15 cellular contexts compared by ENCODE assay signal in genomic region chr5:119363936-119364335, GRCh38. TPM values are rescaled to one million over a fixed set of nuclear protein-coding genes. Genes with fewer than 3 reads are reported as not detected.
DNase-seq lines count a peak whose midpoint lies in the region; ATAC-seq, FAIRE-seq and TF ChIP-seq lines count a peak whose summit lies in the region.
"Had no signal": no experiment of that assay in that cellular context is flagged by ENCODE, and none has a peak within 500 bp of the region (broad histone marks: within the 10 kb centered on the region; RNA-seq: fewer than 3 reads in every experiment).

No MANE protein-coding gene starts in this region.

- no peak for ATAC-seq in CD4-positive, alpha-beta T cell (ENCODE audit: poor library complexity)
- ATAC-seq in GM18868 (IDR thresholded peaks at IDR 0.05; ENCODE audit: unreplicated experiment) (peak; percentile 29), HG02884 (IDR thresholded peaks at IDR 0.05; ENCODE audit: unreplicated experiment) (peak; percentile 24)
- ATAC-seq in activated naive CD8-positive, alpha-beta T cell treated with anti-CD3 and anti-CD28 coated beads, Interleukin-2, amount 10 ng/mL, durations not matched to agents 7 days and 5 days (ENCODE audit: low read depth) = no peak

- POLR2A ChIA-PET in CD4-positive, alpha-beta T cell (lab: Charles Lee) = interaction anchor here (0.6 to 13.0 kb wide), 5 partner anchors 8 to 293 kb away, joined by 3 to 301 read pairs (median 3); partner anchors contain the start of gene DMXL1
- POLR2A ChIA-PET in activated naive CD8-positive, alpha-beta T cell treated with anti-CD3 and anti-CD28 coated beads, Interleukin-2, amount 10 ng/mL, durations not matched to agents 7 days and 5 days (lab: Charles Lee) = interaction anchor here (0.7 to 2.1 kb wide), 3 partner anchors 11 to 34 kb away, joined by 6 to 9 read pairs (median 7); no protein-coding TSS in a partner anchor

- H3K27me3 ChIP-seq in CD4-positive, alpha-beta T cell (ENCODE audit: control insufficient read depth, insufficient read depth, low read length) = no peaks in the 10 kb centered on the region
- H3K27me3 ChIP-seq in transverse colon = no peaks in the 10 kb centered on the region
- H3K27me3 ChIP-seq: ascending aorta; BLaER1 treated with 17β-estradiol and CSF1 and Interleukin-3, amounts not matched to agents 10 nM and 100 nM; thyroid gland had no signal

- peaks cover 73% of the 10 kb centered on the region for H3K36me3 Mint-ChIP-seq in CD4-positive, alpha-beta T cell (ENCODE audit: low read depth)
- peaks cover 37% of the 10 kb centered on the region for H3K36me3 Mint-ChIP-seq in activated naive CD8-positive, alpha-beta T cell treated with anti-CD3 and anti-CD28 coated beads, Interleukin-2, amount 10 ng/mL, durations not matched to agents 7 days and 5 days
- H3K36me3 Mint-ChIP-seq in nephron progenitor cell (ENCODE audit: low read depth) = peaks cover 5% of the 10 kb centered on the region

- no peaks in the 10 kb centered on the region for H3K27me3 Mint-ChIP-seq in CD4-positive, alpha-beta T cell
- H3K27me3 Mint-ChIP-seq in activated naive CD8-positive, alpha-beta T cell treated with anti-CD3 and anti-CD28 coated beads, Interleukin-2, amount 10 ng/mL, durations not matched to agents 7 days and 5 days = no peaks in the 10 kb centered on the region
- peaks cover 3% of the 10 kb centered on the region for H3K27me3 Mint-ChIP-seq in nephron progenitor cell (ENCODE audit: low read depth, poor library complexity)

- peaks cover 96% of the 10 kb centered on the region for H3K4me1 Mint-ChIP-seq in CD4-positive, alpha-beta T cell (ENCODE audit: low read depth)
- H3K4me1 Mint-ChIP-seq in activated naive CD8-positive, alpha-beta T cell treated with anti-CD3 and anti-CD28 coated beads, Interleukin-2, amount 10 ng/mL, durations not matched to agents 7 days and 5 days = peaks cover 83% of the 10 kb centered on the region
- H3K4me1 Mint-ChIP-seq in nephron progenitor cell = peaks cover 44% of the 10 kb centered on the region

- no peak for FAIRE-seq in D721Med (lab: Jason Lieb, UNC)

- no peak for TF ChIP-seq POLR2A in transverse colon (IDR thresholded peaks at IDR 0.05)

- intact Hi-C loops in CD4-positive, alpha-beta T cell (cut with DNase I, micrococcal nuclease) = no loop called here
- intact Hi-C loops in transverse colon (cut with DNase I; ENCODE audit: low total_unique reads) = no loop called here

- no peak for DNase-seq in CD4-positive, alpha-beta T cell
- no peak for DNase-seq in activated naive CD8-positive, alpha-beta T cell treated with anti-CD3 and anti-CD28 coated beads, Interleukin-2, amount 10 ng/mL, durations not matched to agents 7 days and 5 days
- no peak for DNase-seq in nephron progenitor cell
- no peak for DNase-seq in transverse colon
- DNase-seq in GM10266 (ENCODE audit: extremely low spot score) = no peak
- DNase-seq in D721Med (ENCODE audit: insufficient read length, low spot score) = no peak
- DNase-seq: activated CD4-positive, CD25-positive, alpha-beta regulatory T cell treated with anti-CD3 and anti-CD28 coated beads, Interleukin-2, amount 50 U/mL, for 72 hours; NCI-H345; SHP77; stimulated activated CD4-positive, alpha-beta T cell treated with anti-CD3 and anti-CD28 coated beads, Interleukin-4, amount 100 ng/mL, for 4 hours; thyroid gland had no signal

- peak overlapping the region; percentile 86 for H3K27ac Mint-ChIP-seq in CD4-positive, alpha-beta T cell
- H3K27ac Mint-ChIP-seq in activated naive CD8-positive, alpha-beta T cell treated with anti-CD3 and anti-CD28 coated beads, Interleukin-2, amount 10 ng/mL, durations not matched to agents 7 days and 5 days = peak overlapping the region; percentile 24
- H3K27ac Mint-ChIP-seq in nephron progenitor cell = no peak overlapping the region

- WGBS in transverse colon (ENCODE audit: low coverage in 1 of 2), 2 donors = 71 to 80% methylated on average over 1 to 2 of the region's 2 CpGs

- no peak for TF ChIP-seq CTCF in CD4-positive, alpha-beta T cell (IDR thresholded peaks at IDR 0.05)
- TF ChIP-seq CTCF in nephron progenitor cell (IDR thresholded peaks at IDR 0.05) (no peak), transverse colon (IDR thresholded peaks at IDR 0.05) (no peak), GM10266 (IDR thresholded peaks at IDR 0.05; ENCODE audit: control insufficient read depth, insufficient read depth, low read depth, missing control alignments) (no peak), D721Med (IDR thresholded peaks at IDR 0.05; ENCODE audit: insufficient read depth, missing control alignments) (no peak)

- no peak for TF ChIP-seq EP300 in transverse colon (IDR thresholded peaks at IDR 0.05; ENCODE audit: low read depth)

- H3K9me3 Mint-ChIP-seq in CD4-positive, alpha-beta T cell = no peaks in the 10 kb centered on the region
- no peaks in the 10 kb centered on the region for H3K9me3 Mint-ChIP-seq in activated naive CD8-positive, alpha-beta T cell treated with anti-CD3 and anti-CD28 coated beads, Interleukin-2, amount 10 ng/mL, durations not matched to agents 7 days and 5 days
- no peaks in the 10 kb centered on the region for H3K9me3 Mint-ChIP-seq in nephron progenitor cell

- H3K4me1 ChIP-seq in transverse colon = peaks cover 0 to 43% (median 7%) of the 10 kb centered on the region in 4 donors

- H3K4me3 Mint-ChIP-seq in CD4-positive, alpha-beta T cell = no peak overlapping the region
- peak overlapping the region; percentile 25 for H3K4me3 Mint-ChIP-seq in activated naive CD8-positive, alpha-beta T cell treated with anti-CD3 and anti-CD28 coated beads, Interleukin-2, amount 10 ng/mL, durations not matched to agents 7 days and 5 days
- no peak overlapping the region for H3K4me3 Mint-ChIP-seq in nephron progenitor cell

- CTCF ChIA-PET in CD4-positive, alpha-beta T cell (lab: Charles Lee) = interaction anchor here (0.7 to 1.0 kb wide), 2 partner anchors 11 to 108 kb away, joined by 3 read pairs; no protein-coding TSS in a partner anchor

- H3K4me3 ChIP-seq in transverse colon = no peak overlapping the region
- H3K4me3 ChIP-seq: ascending aorta; BLaER1 treated with 17β-estradiol and CSF1 and Interleukin-3, amounts not matched to agents 10 nM and 100 nM; thyroid gland had no signal

- no peak overlapping the region for H3K27ac ChIP-seq in CD4-positive, alpha-beta T cell (ENCODE audit: low read depth, low read length)
- no peak overlapping the region for H3K27ac ChIP-seq in transverse colon
- H3K27ac ChIP-seq: BLaER1 treated with 17β-estradiol and CSF1 and Interleukin-3, amounts not matched to agents 10 nM and 100 nM; thyroid gland had no signal

- H3K36me3 ChIP-seq in transverse colon = no peaks in the 10 kb centered on the region
- H3K36me3 ChIP-seq: ascending aorta, thyroid gland had no signal

- H3K9me3 ChIP-seq in CD4-positive, alpha-beta T cell (ENCODE audit: control insufficient read depth, low read length) = no peaks in the 10 kb centered on the region
- H3K9me3 ChIP-seq in transverse colon = no peaks in the 10 kb centered on the region
- H3K9me3 ChIP-seq: ascending aorta, thyroid gland had no signal

- in situ Hi-C loops in transverse colon (cut with MboI; ENCODE audit: low pct_ligation_motif_present in 1 of 4, low pct_unique_long_range_greater_than_20kb in 1 of 4, low sequenced_read_pairs in 3 of 4) = no loop called here

RNA-seq across cellular contexts. Expression of gene TNFAIP8, which starts 8.1 kb away (rescaled TPM):
- total RNA-seq in CD4-positive, alpha-beta T cell = 100 to 1,000 TPM; 106 to 114 TPM
- 100 to 1,000 TPM; 121 to 122 TPM for total RNA-seq in activated naive CD8-positive, alpha-beta T cell treated with anti-CD3 and anti-CD28 coated beads, Interleukin-2, amount 10 ng/mL, durations not matched to agents 7 days and 5 days
- 10 to 100 TPM in 3 of 4 donors, 1 to 10 TPM in 1; 9.8 to 28.1 (median 22.5) TPM for total RNA-seq in transverse colon

Comparison
In these comparisons a context has a peak if more than half of its experiments do, and no peak if none do; other contexts are left out.
1. ATAC-seq: peak in GM18868 (single experiment) and HG02884 (single experiment); none in CD4-positive, alpha-beta T cell (single experiment) and activated naive CD8-positive, alpha-beta T cell treated with anti-CD3 and anti-CD28 coated beads, Interleukin-2, amount 10 ng/mL, durations not matched to agents 7 days and 5 days (single experiment).